Comparison of ENCODE assay signal across 9 cellular contexts in genomic region chr1:111450185-111450584, GRCh38. TPM values are rescaled to one million over a fixed set of nuclear protein-coding genes. Genes with fewer than 3 reads are reported as not detected.
DNase-seq lines count a peak whose midpoint lies in the region; ATAC-seq and TF ChIP-seq lines count a peak whose summit lies in the region.
"Had no signal": no experiment of that assay in that cellular context is flagged by ENCODE, and none has a peak within 500 bp of the region (broad histone marks: within the 10 kb centered on the region; RNA-seq: fewer than 3 reads in every experiment).

No MANE protein-coding gene starts in this region.

- H3K9me3 ChIP-seq in AG04450 (ENCODE audit: control insufficient read depth, insufficient read depth, low read length): peaks cover 3% of the 10 kb centered on the region; the same call in 1 of the 2 replicates
- no peaks in the 10 kb centered on the region for H3K9me3 ChIP-seq in KOPT-K1 (ENCODE audit: insufficient read depth, low read length, poor library complexity, severe bottlenecking)

- TF ChIP-seq CTCF in AG04450 (IDR thresholded peaks at IDR 0.05; ENCODE audit: low read depth, low read length): no peak
- no peak for TF ChIP-seq CTCF in GM13976 (IDR thresholded peaks at IDR 0.05; ENCODE audit: borderline replicate concordance, control extremely low read depth, extremely low read depth, insufficient read depth, missing control alignments)

- H3K27me3 Mint-ChIP-seq in dendritic cell treated with granulocyte-macrophage colony-stimulating factor and Interleukin-4, amounts not matched to agents 40 ng/mL and 50 ng/mL, for 4 days: no peaks in the 10 kb centered on the region
- H3K27me3 Mint-ChIP-seq in naive thymus-derived CD8-positive, alpha-beta T cell: no peaks in the 10 kb centered on the region

- H3K4me3 Mint-ChIP-seq in dendritic cell treated with granulocyte-macrophage colony-stimulating factor and Interleukin-4, amounts not matched to agents 40 ng/mL and 50 ng/mL, for 4 days: peak overlapping the region; percentile 100
- peak overlapping the region; percentile 94 to 100 (median 100) for H3K4me3 Mint-ChIP-seq in naive thymus-derived CD8-positive, alpha-beta T cell

- peak overlapping the region; percentile 98 for H3K27ac Mint-ChIP-seq in dendritic cell treated with granulocyte-macrophage colony-stimulating factor and Interleukin-4, amounts not matched to agents 40 ng/mL and 50 ng/mL, for 4 days
- H3K27ac Mint-ChIP-seq in naive thymus-derived CD8-positive, alpha-beta T cell: peak overlapping the region; percentile 98 to 100 (median 99)

- DNase-seq in AG04450 (ENCODE audit: low read depth, low spot score): no peak
- no peak for DNase-seq in naive thymus-derived CD8-positive, alpha-beta T cell
- DNase-seq in caudate nucleus (lab: John Stamatoyannopoulos, UW): no peak
- no peak for DNase-seq in GM13976 (ENCODE audit: low spot score)
- no peak for DNase-seq in GF-D8 (lab: John Stamatoyannopoulos, UW)
- DNase-seq: NCI-H2081 had no signal

- H3K4me1 Mint-ChIP-seq in dendritic cell treated with granulocyte-macrophage colony-stimulating factor and Interleukin-4, amounts not matched to agents 40 ng/mL and 50 ng/mL, for 4 days (ENCODE audit: low read depth): peaks cover 58% of the 10 kb centered on the region
- peaks cover 41 to 89% (median 87%) of the 10 kb centered on the region in 4 donors for H3K4me1 Mint-ChIP-seq in naive thymus-derived CD8-positive, alpha-beta T cell

- no peaks in the 10 kb centered on the region for H3K9me3 Mint-ChIP-seq in dendritic cell treated with granulocyte-macrophage colony-stimulating factor and Interleukin-4, amounts not matched to agents 40 ng/mL and 50 ng/mL, for 4 days
- H3K9me3 Mint-ChIP-seq in naive thymus-derived CD8-positive, alpha-beta T cell: no peaks in the 10 kb centered on the region

- peaks cover 80% of the 10 kb centered on the region for H3K36me3 Mint-ChIP-seq in dendritic cell treated with granulocyte-macrophage colony-stimulating factor and Interleukin-4, amounts not matched to agents 40 ng/mL and 50 ng/mL, for 4 days (ENCODE audit: low read depth)
- peaks cover 14 to 59% (median 21%) of the 10 kb centered on the region in 3 donors for H3K36me3 Mint-ChIP-seq in naive thymus-derived CD8-positive, alpha-beta T cell

- POLR2A ChIA-PET in AG04450 (lab: Yijun Ruan, JAX): no interaction called here
- POLR2A ChIA-PET in naive thymus-derived CD8-positive, alpha-beta T cell (lab: Charles Lee): interaction anchor here (0.8 to 2.5 kb wide), 7 partner anchors 12 to 270 kb away, joined by 3 to 32 read pairs (median 4); no protein-coding TSS in a partner anchor

- H3K36me3 ChIP-seq in KOPT-K1 (ENCODE audit: insufficient read depth, low read length): peaks cover 71% of the 10 kb centered on the region

- CTCF ChIA-PET in AG04450 (lab: Charles Lee): interaction anchor here (1.2 to 1.4 kb wide), 3 partner anchors 32 to 304 kb away, joined by 3 to 6 read pairs (median 4); no protein-coding TSS in a partner anchor

- intact Hi-C loops in dendritic cell treated with granulocyte-macrophage colony-stimulating factor and Interleukin-4, amounts not matched to agents 40 ng/mL and 50 ng/mL, for 4 days (cut with micrococcal nuclease): no loop called here

- no peak for ATAC-seq in naive thymus-derived CD8-positive, alpha-beta T cell
- ATAC-seq in HG03025 (IDR thresholded peaks at IDR 0.05; ENCODE audit: low FRiP score, unreplicated experiment): no peak

- H3K27ac ChIP-seq in AG04450 (ENCODE audit: low read depth, low read length): no peak overlapping the region
- peak overlapping the region; percentile 85 for H3K27ac ChIP-seq in KOPT-K1 (ENCODE audit: low read depth, low read length, poor library complexity, severe bottlenecking)
- no peak overlapping the region for H3K27ac ChIP-seq in caudate nucleus (ENCODE audit: low read depth, low read length)

- in situ Hi-C loops in GM13976 (cut with MboI; ENCODE audit: low sequenced_read_pairs, unreplicated experiment): no loop called here

- peak overlapping the region; percentile 70 for H3K4me3 ChIP-seq in AG04450 (ENCODE audit: low read depth, low read length)

- H3K27me3 ChIP-seq in AG04450 (ENCODE audit: control insufficient read depth, insufficient read depth, low read length): no peaks in the 10 kb centered on the region

RNA-seq across cellular contexts. Expression of gene ATP5PB, which starts 0.9 kb away (rescaled TPM):
- polyA plus RNA-seq in AG04450 (2011; rRNA removed): 425 and 519 TPM in 2 replicates
- polyA minus RNA-seq in AG04450 (2011; rRNA and poly(A)+ RNA removed): 162 and 202 TPM in 2 replicates
- 100 to 1,000 TPM; 105 to 115 TPM for total RNA-seq in naive thymus-derived CD8-positive, alpha-beta T cell
- polyA plus RNA-seq in naive thymus-derived CD8-positive, alpha-beta T cell: 100 to 1,000 TPM; 411 to 437 (median 416) TPM

RNA-seq across cellular contexts. Expression of gene WDR77, which starts 1.1 kb away (rescaled TPM):
- polyA plus RNA-seq in AG04450 (2011; rRNA removed): 80.9 and 86.9 TPM in 2 replicates
- polyA minus RNA-seq in AG04450 (2011; rRNA and poly(A)+ RNA removed): 75.9 and 86.0 TPM in 2 replicates
- total RNA-seq in naive thymus-derived CD8-positive, alpha-beta T cell: 10 to 100 TPM; 35.4 to 35.9 TPM
- 10 to 100 TPM; 36.9 to 44.6 (median 43.9) TPM for polyA plus RNA-seq in naive thymus-derived CD8-positive, alpha-beta T cell

RNA-seq across cellular contexts. Expression of gene OVGP1, which starts 22.6 kb away (rescaled TPM):
- polyA plus RNA-seq in AG04450 (2011; rRNA removed): 0.94 and 0.99 TPM in 2 replicates
- 0.22 and 0.23 TPM in 2 replicates for polyA minus RNA-seq in AG04450 (2011; rRNA and poly(A)+ RNA removed)
- total RNA-seq in naive thymus-derived CD8-positive, alpha-beta T cell: 1 to 10 TPM; 9.0 to 9.2 TPM
- 1 to 10 TPM in 1 of 3 donors, under 1 TPM in 2; 0.18 to 1.2 (median 0.51) TPM for polyA plus RNA-seq in naive thymus-derived CD8-positive, alpha-beta T cell

RNA-seq across cellular contexts. Expression of gene C1orf162, which starts 23.6 kb away (rescaled TPM):
- polyA plus RNA-seq in AG04450 (2011; rRNA removed): 0.27 and 0.32 TPM in 2 replicates
- 0.22 TPM in 1 of 2 replicates, not detected in the other for polyA minus RNA-seq in AG04450 (2011; rRNA and poly(A)+ RNA removed)
- total RNA-seq in naive thymus-derived CD8-positive, alpha-beta T cell: 10 to 100 TPM; 58.1 to 59.7 TPM
- polyA plus RNA-seq in naive thymus-derived CD8-positive, alpha-beta T cell: 100 to 1,000 TPM; 159 to 250 (median 243) TPM

RNA-seq across cellular contexts. Expression of gene ADORA3, which starts 53.2 kb away (rescaled TPM):
- not detected in 2 replicates for polyA plus RNA-seq in AG04450 (2011; rRNA removed)
- not detected in 2 replicates for polyA minus RNA-seq in AG04450 (2011; rRNA and poly(A)+ RNA removed)
- total RNA-seq in naive thymus-derived CD8-positive, alpha-beta T cell: under 1 TPM in 1 of 2 experiments, not detected in 1; 0.62 TPM
- polyA plus RNA-seq in naive thymus-derived CD8-positive, alpha-beta T cell: not detected
